1 cellular context compared by ENCODE assay signal in genomic region chr16:15093940-15094827, GRCh38.
A peak's percentile ranks its signal among the peaks of the same experiment; 100 is the strongest.
TF ChIP-seq lines count a peak whose summit lies in the region.
"Not testable (repeated sequence)": the region's sequence is repeated elsewhere in the genome, so short reads cannot be mapped to it uniquely, and the experiment has no call there.

A gene with protein sequence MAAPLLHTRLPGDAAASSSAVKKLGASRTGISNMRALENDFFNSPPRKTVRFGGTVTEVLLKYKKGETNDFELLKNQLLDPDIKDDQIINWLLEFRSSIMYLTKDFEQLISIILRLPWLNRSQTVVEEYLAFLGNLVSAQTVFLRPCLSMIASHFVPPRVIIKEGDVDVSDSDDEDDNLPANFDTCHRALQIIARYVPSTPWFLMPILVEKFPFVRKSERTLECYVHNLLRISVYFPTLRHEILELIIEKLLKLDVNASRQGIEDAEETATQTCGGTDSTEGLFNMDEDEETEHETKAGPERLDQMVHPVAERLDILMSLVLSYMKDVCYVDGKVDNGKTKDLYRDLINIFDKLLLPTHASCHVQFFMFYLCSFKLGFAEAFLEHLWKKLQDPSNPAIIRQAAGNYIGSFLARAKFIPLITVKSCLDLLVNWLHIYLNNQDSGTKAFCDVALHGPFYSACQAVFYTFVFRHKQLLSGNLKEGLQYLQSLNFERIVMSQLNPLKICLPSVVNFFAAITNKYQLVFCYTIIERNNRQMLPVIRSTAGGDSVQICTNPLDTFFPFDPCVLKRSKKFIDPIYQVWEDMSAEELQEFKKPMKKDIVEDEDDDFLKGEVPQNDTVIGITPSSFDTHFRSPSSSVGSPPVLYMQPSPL (minus strand): TSS chr16:15094272. CDS start chr16:15094233, 39 bp downstream.

TF ChIP-seq in K562, 482 proteins besides CTCF, POLR2A, EP300 and RAD21 (continued from another document and continues in another):
- TF ChIP-seq THAP12 (CRISPR knock-in tag; IDR thresholded peaks at IDR 0.05) (peak; percentile 66), SNIP1 (IDR thresholded peaks at IDR 0.05; ENCODE audit: low read depth) (peak; percentile 91), POLR2AphosphoS5 (IDR thresholded peaks at IDR 0.05; ENCODE audit: control insufficient read depth, insufficient read depth, low read depth, low read length) (peak; percentile 85), POLR2H (tag; IDR thresholded peaks at IDR 0.05; ENCODE audit: low read depth) (peak; percentile 82), TAF7 (tag; IDR thresholded peaks at IDR 0.05) (peak; percentile 67; the same call in 1 of the 2 replicates), NR2C1 (IDR thresholded peaks at IDR 0.05) (peak; percentile 61), NR2C1 (tag; IDR thresholded peaks at IDR 0.05) (peak; percentile 81), POLR2B (IDR thresholded peaks at IDR 0.05; ENCODE audit: low read depth, partially characterized antibody) (peak; percentile 92), KDM5B (IDR thresholded peaks at IDR 0.05; ENCODE audit: insufficient replicate concordance, low read depth, low read length) (peak; percentile 91), NFIC (IDR thresholded peaks at IDR 0.05) (peak; percentile 59), BRD9 (IDR thresholded peaks at IDR 0.05; ENCODE audit: low read depth, partially characterized antibody) (peak; percentile 16), NONO (IDR thresholded peaks at IDR 0.05; ENCODE audit: low read depth in 2 of 2, low read length in 1 of 2) (peak; percentile 14 to 31; a peak in 2 of 4 replicates), SP1 (CRISPR knock-in tag; IDR thresholded peaks at IDR 0.05) (peak; percentile 53; the same call in 1 of the 2 replicates), ZNF316 (IDR thresholded peaks at IDR 0.05) (peak; percentile 66), HES1 (IDR thresholded peaks at IDR 0.05; ENCODE audit: low read depth) (peak; percentile 77; the same call in 1 of the 2 replicates), KDM4B (IDR thresholded peaks at IDR 0.05; ENCODE audit: borderline replicate concordance in 2 of 2, low read depth in 1 of 2) (peak in 1 of 2 experiments; percentile 29; a peak in 1 of 4 replicates), ZBTB33 (CRISPR knock-in tag; IDR thresholded peaks at IDR 0.05) (peak; percentile 38; the same call in 1 of the 2 replicates), TAF1 (IDR thresholded peaks at IDR 0.05; ENCODE audit: control insufficient read depth, extremely low read depth, insufficient read depth, low read length, severe bottlenecking) (peak; percentile 87), TOE1 (IDR thresholded peaks at IDR 0.05; ENCODE audit: borderline replicate concordance) (peak; percentile 26; the same call in 1 of the 2 replicates), CBX1 (IDR thresholded peaks at IDR 0.05; ENCODE audit: low read depth) (peak; percentile 68; the same call in 1 of the 2 replicates), ATF7 (IDR thresholded peaks at IDR 0.05) (peak; percentile 67), ELF1 (tag; IDR thresholded peaks at IDR 0.05) (peak; percentile 83), TAF9B (IDR thresholded peaks at IDR 0.05; ENCODE audit: partially characterized antibody) (peak; percentile 85), SIN3B (IDR thresholded peaks at IDR 0.05; ENCODE audit: low read depth) (peak; percentile 77), TRIM28 (IDR thresholded peaks at IDR 0.05) (0 out of 2 replicates have a peak, but pooled peaks have one; percentile 17), POLR2G (IDR thresholded peaks at IDR 0.05; ENCODE audit: low read depth, low read length) (peak; percentile 96), PHF8 (IDR thresholded peaks at IDR 0.05; ENCODE audit: borderline replicate concordance, low read length) (peak; percentile 81; the same call in 1 of the 2 replicates), ATF3 (CRISPR knock-in tag; conservative IDR thresholded peaks at IDR 0.05) (peak; percentile 63; the same call in 1 of the 2 replicates), SAP30 (IDR thresholded peaks at IDR 0.05; ENCODE audit: borderline replicate concordance, insufficient read depth, low read depth, low read length, poor library complexity, severe bottlenecking) (peak; percentile 39), RBFOX2 (IDR thresholded peaks at IDR 0.05; ENCODE audit: low read depth, low read length) (peak; percentile 96), ARNT (IDR thresholded peaks at IDR 0.05) (0 out of 4 replicates have a peak, but pooled peaks of 1 of the 2 experiments have one; percentile 24), CREB1 (IDR thresholded peaks at IDR 0.05) (peak; percentile 64), CREB1 (CRISPR knock-in tag; IDR thresholded peaks at IDR 0.05) (peak; percentile 75), ZBTB12 (CRISPR knock-in tag; IDR thresholded peaks at IDR 0.05) (peak; percentile 37; the same call in 1 of the 2 replicates)
- TF ChIP-seq, protein P1, sequence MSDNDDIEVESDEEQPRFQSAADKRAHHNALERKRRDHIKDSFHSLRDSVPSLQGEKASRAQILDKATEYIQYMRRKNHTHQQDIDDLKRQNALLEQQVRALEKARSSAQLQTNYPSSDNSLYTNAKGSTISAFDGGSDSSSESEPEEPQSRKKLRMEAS (CRISPR knock-in tag; IDR thresholded peaks at IDR 0.05): peak; percentile 85
- TF ChIP-seq, protein P2, sequence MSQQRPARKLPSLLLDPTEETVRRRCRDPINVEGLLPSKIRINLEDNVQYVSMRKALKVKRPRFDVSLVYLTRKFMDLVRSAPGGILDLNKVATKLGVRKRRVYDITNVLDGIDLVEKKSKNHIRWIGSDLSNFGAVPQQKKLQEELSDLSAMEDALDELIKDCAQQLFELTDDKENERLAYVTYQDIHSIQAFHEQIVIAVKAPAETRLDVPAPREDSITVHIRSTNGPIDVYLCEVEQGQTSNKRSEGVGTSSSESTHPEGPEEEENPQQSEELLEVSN (IDR thresholded peaks at IDR 0.05; ENCODE audit: borderline replicate concordance in 1 of 2, extremely low read depth in 1 of 2, insufficient read depth in 1 of 2, insufficient read length in 1 of 2, low read depth in 1 of 2, low read length in 1 of 2, poor library complexity in 1 of 2, severe bottlenecking in 1 of 2): peak; percentile 61 to 80
- TF ChIP-seq, protein P3, sequence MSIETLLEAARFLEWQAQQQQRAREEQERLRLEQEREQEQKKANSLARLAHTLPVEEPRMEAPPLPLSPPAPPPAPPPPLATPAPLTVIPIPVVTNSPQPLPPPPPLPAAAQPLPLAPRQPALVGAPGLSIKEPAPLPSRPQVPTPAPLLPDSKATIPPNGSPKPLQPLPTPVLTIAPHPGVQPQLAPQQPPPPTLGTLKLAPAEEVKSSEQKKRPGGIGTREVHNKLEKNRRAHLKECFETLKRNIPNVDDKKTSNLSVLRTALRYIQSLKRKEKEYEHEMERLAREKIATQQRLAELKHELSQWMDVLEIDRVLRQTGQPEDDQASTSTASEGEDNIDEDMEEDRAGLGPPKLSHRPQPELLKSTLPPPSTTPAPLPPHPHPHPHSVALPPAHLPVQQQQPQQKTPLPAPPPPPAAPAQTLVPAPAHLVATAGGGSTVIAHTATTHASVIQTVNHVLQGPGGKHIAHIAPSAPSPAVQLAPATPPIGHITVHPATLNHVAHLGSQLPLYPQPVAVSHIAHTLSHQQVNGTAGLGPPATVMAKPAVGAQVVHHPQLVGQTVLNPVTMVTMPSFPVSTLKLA (conservative IDR thresholded peaks at IDR 0.05): peak; percentile 83 to 92
- TF ChIP-seq TOE1 (CRISPR knock-in tag; IDR thresholded peaks at IDR 0.05; ENCODE audit: borderline replicate concordance, low read depth); ATF3 (IDR thresholded peaks at IDR 0.05): not testable (repeated sequence)
- TF ChIP-seq, protein P4, sequence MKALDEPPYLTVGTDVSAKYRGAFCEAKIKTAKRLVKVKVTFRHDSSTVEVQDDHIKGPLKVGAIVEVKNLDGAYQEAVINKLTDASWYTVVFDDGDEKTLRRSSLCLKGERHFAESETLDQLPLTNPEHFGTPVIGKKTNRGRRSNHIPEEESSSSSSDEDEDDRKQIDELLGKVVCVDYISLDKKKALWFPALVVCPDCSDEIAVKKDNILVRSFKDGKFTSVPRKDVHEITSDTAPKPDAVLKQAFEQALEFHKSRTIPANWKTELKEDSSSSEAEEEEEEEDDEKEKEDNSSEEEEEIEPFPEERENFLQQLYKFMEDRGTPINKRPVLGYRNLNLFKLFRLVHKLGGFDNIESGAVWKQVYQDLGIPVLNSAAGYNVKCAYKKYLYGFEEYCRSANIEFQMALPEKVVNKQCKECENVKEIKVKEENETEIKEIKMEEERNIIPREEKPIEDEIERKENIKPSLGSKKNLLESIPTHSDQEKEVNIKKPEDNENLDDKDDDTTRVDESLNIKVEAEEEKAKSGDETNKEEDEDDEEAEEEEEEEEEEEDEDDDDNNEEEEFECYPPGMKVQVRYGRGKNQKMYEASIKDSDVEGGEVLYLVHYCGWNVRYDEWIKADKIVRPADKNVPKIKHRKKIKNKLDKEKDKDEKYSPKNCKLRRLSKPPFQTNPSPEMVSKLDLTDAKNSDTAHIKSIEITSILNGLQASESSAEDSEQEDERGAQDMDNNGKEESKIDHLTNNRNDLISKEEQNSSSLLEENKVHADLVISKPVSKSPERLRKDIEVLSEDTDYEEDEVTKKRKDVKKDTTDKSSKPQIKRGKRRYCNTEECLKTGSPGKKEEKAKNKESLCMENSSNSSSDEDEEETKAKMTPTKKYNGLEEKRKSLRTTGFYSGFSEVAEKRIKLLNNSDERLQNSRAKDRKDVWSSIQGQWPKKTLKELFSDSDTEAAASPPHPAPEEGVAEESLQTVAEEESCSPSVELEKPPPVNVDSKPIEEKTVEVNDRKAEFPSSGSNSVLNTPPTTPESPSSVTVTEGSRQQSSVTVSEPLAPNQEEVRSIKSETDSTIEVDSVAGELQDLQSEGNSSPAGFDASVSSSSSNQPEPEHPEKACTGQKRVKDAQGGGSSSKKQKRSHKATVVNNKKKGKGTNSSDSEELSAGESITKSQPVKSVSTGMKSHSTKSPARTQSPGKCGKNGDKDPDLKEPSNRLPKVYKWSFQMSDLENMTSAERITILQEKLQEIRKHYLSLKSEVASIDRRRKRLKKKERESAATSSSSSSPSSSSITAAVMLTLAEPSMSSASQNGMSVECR (CRISPR knock-in tag; IDR thresholded peaks at IDR 0.05): peak; percentile 65; the same call in 1 of the 2 replicates
- TF ChIP-seq, protein P5, sequence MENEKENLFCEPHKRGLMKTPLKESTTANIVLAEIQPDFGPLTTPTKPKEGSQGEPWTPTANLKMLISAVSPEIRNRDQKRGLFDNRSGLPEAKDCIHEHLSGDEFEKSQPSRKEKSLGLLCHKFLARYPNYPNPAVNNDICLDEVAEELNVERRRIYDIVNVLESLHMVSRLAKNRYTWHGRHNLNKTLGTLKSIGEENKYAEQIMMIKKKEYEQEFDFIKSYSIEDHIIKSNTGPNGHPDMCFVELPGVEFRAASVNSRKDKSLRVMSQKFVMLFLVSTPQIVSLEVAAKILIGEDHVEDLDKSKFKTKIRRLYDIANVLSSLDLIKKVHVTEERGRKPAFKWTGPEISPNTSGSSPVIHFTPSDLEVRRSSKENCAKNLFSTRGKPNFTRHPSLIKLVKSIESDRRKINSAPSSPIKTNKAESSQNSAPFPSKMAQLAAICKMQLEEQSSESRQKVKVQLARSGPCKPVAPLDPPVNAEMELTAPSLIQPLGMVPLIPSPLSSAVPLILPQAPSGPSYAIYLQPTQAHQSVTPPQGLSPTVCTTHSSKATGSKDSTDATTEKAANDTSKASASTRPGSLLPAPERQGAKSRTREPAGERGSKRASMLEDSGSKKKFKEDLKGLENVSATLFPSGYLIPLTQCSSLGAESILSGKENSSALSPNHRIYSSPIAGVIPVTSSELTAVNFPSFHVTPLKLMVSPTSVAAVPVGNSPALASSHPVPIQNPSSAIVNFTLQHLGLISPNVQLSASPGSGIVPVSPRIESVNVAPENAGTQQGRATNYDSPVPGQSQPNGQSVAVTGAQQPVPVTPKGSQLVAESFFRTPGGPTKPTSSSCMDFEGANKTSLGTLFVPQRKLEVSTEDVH (IDR thresholded peaks at IDR 0.05; ENCODE audit: low read depth, partially characterized antibody): peak; percentile 43
